ENCODE assay signal across 10 cellular contexts in genomic region chr15:75713338-75713895, GRCh38. TPM values are rescaled to one million over a fixed set of nuclear protein-coding genes. Genes with fewer than 3 reads are reported as not detected.
DNase-seq lines count a peak whose midpoint lies in the region; FAIRE-seq and TF ChIP-seq lines count a peak whose summit lies in the region.
"Had no signal": no experiment of that assay in that cellular context is flagged by ENCODE, and none has a peak within 500 bp of the region (broad histone marks: within the 10 kb centered on the region; RNA-seq: fewer than 3 reads in every experiment).

No MANE protein-coding gene starts in this region.

- H3K36me3 ChIP-seq in endothelial cell of umbilical vein (ENCODE audit: control insufficient read depth in 2 of 2, extremely low read depth in 1 of 2, insufficient read depth in 2 of 2, low read length in 2 of 2), result no peaks in the 10 kb centered on the region
- no peaks in the 10 kb centered on the region for H3K36me3 ChIP-seq in neuronal stem cell (replicated peaks in 1 of 2; ENCODE audit: control insufficient read depth in 2 of 2, insufficient read depth in 2 of 2, low read length in 2 of 2)

- H3K9ac ChIP-seq in endothelial cell of umbilical vein (replicated peaks; ENCODE audit: extremely low read depth, insufficient read depth, low read length), result no peak overlapping the region
- H3K9ac ChIP-seq in neuronal stem cell (ENCODE audit: low read depth, low read length, poor library complexity), result no peak overlapping the region

- no peak for FAIRE-seq in endothelial cell of umbilical vein (lab: Jason Lieb, UNC)
- no peak for FAIRE-seq in GM12892 (lab: Jason Lieb, UNC)
- FAIRE-seq: keratinocyte had no signal

- H4K8ac ChIP-seq in neuronal stem cell (ENCODE audit: low read depth, low read length), result no peak overlapping the region

- H2AFZ ChIP-seq in endothelial cell of umbilical vein (ENCODE audit: low read depth, low read length) (no peak overlapping the region), neuronal stem cell (ENCODE audit: low read length) (peak overlapping the region; percentile 92)

- H3K4me2 ChIP-seq in endothelial cell of umbilical vein (ENCODE audit: insufficient read depth, low read length) (no peak overlapping the region), neuronal stem cell (ENCODE audit: insufficient read depth, low read length, poor library complexity, severe bottlenecking) (no peak overlapping the region)

- no peaks in the 10 kb centered on the region for H3K9me3 ChIP-seq in endothelial cell of umbilical vein (replicated peaks; ENCODE audit: control insufficient read depth, insufficient read depth, low read length)
- no peaks in the 10 kb centered on the region for H3K9me3 ChIP-seq in neuronal stem cell (replicated peaks in 1 of 2; ENCODE audit: control insufficient read depth in 2 of 2, insufficient read depth in 1 of 2, low read depth in 1 of 2, low read length in 2 of 2)

- CTCF ChIA-PET in endothelial cell of umbilical vein (lab: Charles Lee), result interaction anchor here (0.8 kb wide), 1 partner anchor 88 kb away, joined by 4 read pairs; no protein-coding TSS in a partner anchor

- TF ChIP-seq POLR2A in endothelial cell of umbilical vein (IDR thresholded peaks at IDR 0.05; ENCODE audit: low read depth, low read length), result no peak
- no peak for TF ChIP-seq POLR2A in GM12892 (IDR thresholded peaks at IDR 0.05; ENCODE audit: low read depth, low read length)

- no peaks in the 10 kb centered on the region for H3K79me2 ChIP-seq in endothelial cell of umbilical vein (ENCODE audit: control insufficient read depth, insufficient read depth, low read length)

- no TSS peak for BruUV-seq in endothelial cell of umbilical vein (replicated peaks; lab: Mats Ljungman, UMichigan)

- POLR2A ChIA-PET in endothelial cell of umbilical vein (lab: Charles Lee), result no interaction called here

- H3K23ac ChIP-seq in neuronal stem cell (ENCODE audit: low read depth, low read length, poor library complexity), result no peak overlapping the region

- peak overlapping the region; percentile 75 for H2BK5ac ChIP-seq in neuronal stem cell (ENCODE audit: low read length)

- no peak for TF ChIP-seq CTCF in endothelial cell of umbilical vein (IDR thresholded peaks at IDR 0.05; ENCODE audit: extremely low read depth in 1 of 2, insufficient read depth in 1 of 2, low read depth in 1 of 2, low read length in 2 of 2)

- H3K27ac ChIP-seq in endothelial cell of umbilical vein (ENCODE audit: insufficient read depth, low read depth, low read length), result no peak overlapping the region
- no peak overlapping the region for H3K27ac ChIP-seq in neuronal stem cell (replicated peaks; ENCODE audit: low read length)

- no peaks in the 10 kb centered on the region for H3K9me1 ChIP-seq in endothelial cell of umbilical vein (replicated peaks; ENCODE audit: control insufficient read depth, extremely low read depth, insufficient read depth, low read length)

- no peaks in the 10 kb centered on the region for H3K79me1 ChIP-seq in neuronal stem cell (ENCODE audit: low read depth, low read length)

- H4K91ac ChIP-seq in neuronal stem cell (ENCODE audit: low read depth, low read length, poor library complexity), result no peak overlapping the region

- DNase-seq in AG08396 (ENCODE audit: low spot score), result peak; percentile 47
- DNase-seq in HuH-7 (ENCODE audit: low spot score), result peak; percentile 55
- no peak for DNase-seq in endothelial cell of umbilical vein (ENCODE audit: low read depth, low spot score)
- DNase-seq in neuronal stem cell (ENCODE audit: low spot score), result no peak
- no peak for DNase-seq in activated naive CD4-positive, alpha-beta T cell (lab: John Stamatoyannopoulos, UW)
- DNase-seq in NCI-H1930 (lab: John Stamatoyannopoulos, UW), result no peak
- no peak for DNase-seq in HUDEP-2 (lab: John Stamatoyannopoulos, UW; ENCODE audit: unreplicated experiment in 76 of 76)
- DNase-seq in GM12892 (ENCODE audit: insufficient read length), result no peak
- DNase-seq: activated CD4-positive, CD25-positive, alpha-beta regulatory T cell treated with anti-CD3 and anti-CD28 coated beads, Interleukin-2, amount 50 U/mL, for 72 hours had no signal

- H3K18ac ChIP-seq in neuronal stem cell (ENCODE audit: low read length), result peak overlapping the region; percentile 69

- H2BK12ac ChIP-seq in neuronal stem cell (ENCODE audit: low read length), result no peak overlapping the region

- no peak overlapping the region for H3K4ac ChIP-seq in neuronal stem cell (ENCODE audit: low read length)

- H2AK5ac ChIP-seq in neuronal stem cell (ENCODE audit: low read depth, low read length), result peak overlapping the region; percentile 64

- H2BK15ac ChIP-seq in neuronal stem cell (ENCODE audit: low read length), result peak overlapping the region; percentile 2

- WGBS in neuronal stem cell (ENCODE audit: extremely low coverage in 2 of 2, insufficient read length in 2 of 2, insufficient replicate concordance in 1 of 2), 2 donors, result no CpG with 5 or more reads among the region's 9 CpGs

- no peaks in the 10 kb centered on the region for H3K4me1 ChIP-seq in endothelial cell of umbilical vein (ENCODE audit: control insufficient read depth, extremely low read depth, insufficient read depth, low read length)
- H3K4me1 ChIP-seq in neuronal stem cell (ENCODE audit: control insufficient read depth in 2 of 2, insufficient read depth in 1 of 2, low read depth in 1 of 2, low read length in 2 of 2), result peaks cover 6% of the 10 kb centered on the region in 2 donors

- intact Hi-C loops in endothelial cell of umbilical vein (cut with micrococcal nuclease), result no loop called here

- H3K4me3 ChIP-seq in endothelial cell of umbilical vein (replicated peaks in 1 of 3; ENCODE audit: insufficient read depth in 1 of 3, low read depth in 1 of 3, low read length in 3 of 3) (no peak overlapping the region), neuronal stem cell (ENCODE audit: low read length in 2 of 2) (peak overlapping the region in 1 of 2 donors; percentile 39)

- peaks cover 30 to 34% of the 10 kb centered on the region in 2 experiments for H3K27me3 ChIP-seq in endothelial cell of umbilical vein (ENCODE audit: control insufficient read depth in 2 of 2, insufficient read depth in 2 of 2, low read length in 2 of 2)
- peaks cover 0 to 25% (median 16%) of the 10 kb centered on the region in 3 experiments for H3K27me3 ChIP-seq in neuronal stem cell (ENCODE audit: control insufficient read depth in 3 of 3, insufficient read depth in 3 of 3, low read depth in 1 of 3, low read length in 3 of 3)

- dilution Hi-C loops in endothelial cell of umbilical vein (cut with MboI; ENCODE audit: extremely low pct_ligation_motif_present, low sequenced_read_pairs), result no loop called here

- no peak overlapping the region for H2BK120ac ChIP-seq in neuronal stem cell (ENCODE audit: low read depth, low read length)

- no peak overlapping the region for H3K14ac ChIP-seq in neuronal stem cell (ENCODE audit: low read length)

- no peaks in the 10 kb centered on the region for H4K20me1 ChIP-seq in endothelial cell of umbilical vein (replicated peaks; ENCODE audit: control insufficient read depth, extremely low read depth, insufficient read depth, low read length)

TF ChIP-seq in endothelial cell of umbilical vein, 7 proteins besides CTCF, POLR2A, EP300 and RAD21:
- TF ChIP-seq FOS (IDR thresholded peaks at IDR 0.05; ENCODE audit: borderline replicate concordance, insufficient read depth, low read length), result no peak
- peak; percentile 38 for TF ChIP-seq EZH2 (IDR thresholded peaks at IDR 0.05; ENCODE audit: borderline replicate concordance, low read depth, low read length, severe bottlenecking)
- no peak for TF ChIP-seq POLR2AphosphoS5 (IDR thresholded peaks at IDR 0.05; ENCODE audit: insufficient read depth, low read depth, low read length)
- no peak for TF ChIP-seq MYC (IDR thresholded peaks at IDR 0.05; ENCODE audit: low read depth, low read length)

RNA-seq across cellular contexts. Expression of gene CSPG4, which starts 0.8 kb away (rescaled TPM):
- total RNA-seq in endothelial cell of umbilical vein, result not detected in 2 replicates
- polyA plus RNA-seq in endothelial cell of umbilical vein, result not detected in 2 replicates
- polyA plus RNA-seq in endothelial cell of umbilical vein (2011; cell fraction: cytosol; rRNA removed), result not detected in 2 replicates
- polyA plus RNA-seq in endothelial cell of umbilical vein (2011; cell fraction: nucleus; rRNA removed), result not detected in 2 replicates
- polyA plus RNA-seq in endothelial cell of umbilical vein (2012), result 0.04 TPM in 1 of 2 replicates, not detected in the other
- polyA minus RNA-seq in endothelial cell of umbilical vein, result not detected in 2 replicates
- polyA minus RNA-seq in endothelial cell of umbilical vein (2011; cell fraction: cytosol; rRNA and poly(A)+ RNA removed), result 16.2 TPM
- polyA minus RNA-seq in endothelial cell of umbilical vein (2011; cell fraction: nucleus; rRNA and poly(A)+ RNA removed), result 0.10 TPM in 1 of 2 replicates, not detected in the other
- 0.11 TPM for polyA plus RNA-seq in neuronal stem cell (2013, experiment 1 of 2)
- 0.10 TPM for polyA plus RNA-seq in neuronal stem cell (2013, experiment 2 of 2)
- 0.02 TPM for polyA plus RNA-seq in GM12892 (2012; ENCODE audit: missing spikeins)

Comparison
In these comparisons a context has a peak if more than half of its experiments do, and no peak if none do; other contexts are left out.
1. DNase-seq: peak in AG08396 (single experiment) and HuH-7 (single experiment); none in endothelial cell of umbilical vein (single experiment), neuronal stem cell (single experiment), activated naive CD4-positive, alpha-beta T cell (0 of 4), NCI-H1930 (0 of 2), HUDEP-2 (0 of 76) and GM12892 (single experiment).